ENCODE assay signal across 8 cellular contexts in the genomic region with DNA sequence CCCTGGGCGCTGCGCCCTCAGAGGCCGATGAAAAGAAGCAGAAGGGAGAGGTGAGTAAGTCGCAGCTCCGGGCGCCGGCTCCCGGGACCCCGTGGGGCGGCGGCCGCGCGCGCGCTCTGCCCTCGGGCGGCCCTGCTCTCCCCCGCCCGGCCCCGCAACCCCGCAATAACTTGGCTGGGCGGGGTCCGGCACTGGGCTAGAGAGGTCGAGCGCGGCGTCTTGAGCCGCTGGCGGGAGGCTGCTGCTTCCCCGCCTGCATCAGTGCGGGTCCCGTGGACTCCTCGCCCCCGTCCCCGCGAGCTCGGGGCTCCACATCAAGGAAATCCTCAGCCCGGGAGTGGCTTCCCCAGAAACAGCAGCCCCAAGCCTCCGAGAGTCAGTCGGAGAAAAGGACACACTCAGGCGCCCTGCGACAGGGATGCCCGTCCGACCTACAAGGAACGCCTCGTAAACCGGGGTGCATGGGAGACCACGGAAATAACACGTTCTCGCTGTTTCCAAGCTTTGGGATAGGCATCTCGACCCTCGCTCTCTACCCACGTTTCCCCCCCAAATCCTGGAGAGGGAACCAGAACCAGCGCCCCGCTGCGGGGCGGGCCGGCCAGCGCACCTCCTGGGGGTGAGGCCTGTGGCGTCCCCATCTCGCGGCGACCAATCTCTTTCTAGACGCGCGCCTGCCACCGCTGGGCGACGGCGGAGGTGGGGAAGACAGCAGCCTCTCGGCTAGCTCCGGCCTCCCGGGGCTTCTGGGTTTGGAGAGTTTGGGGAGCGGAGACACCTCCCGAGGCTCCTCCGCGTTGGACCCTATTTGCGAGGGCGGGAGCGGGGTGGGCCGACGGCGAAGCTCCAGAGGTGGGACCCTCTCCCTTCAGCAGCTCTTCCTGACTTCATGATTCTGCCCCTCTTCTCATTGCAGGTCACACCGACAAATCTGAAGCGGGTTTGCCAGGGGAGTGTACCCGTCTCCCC.
DNase-seq lines count a peak whose midpoint lies in the region; ATAC-seq and TF ChIP-seq lines count a peak whose summit lies in the region.

No MANE protein-coding gene starts in this region.

- H3K4me1 ChIP-seq in iPS-15b (ENCODE audit: control insufficient read depth, insufficient read depth, low read length) = peaks cover 2% of the 10 kb centered on the region

- H3K9me3 ChIP-seq in iPS-15b (ENCODE audit: control insufficient read depth, insufficient read depth, low read length) = no peaks in the 10 kb centered on the region

- peak overlapping the region; percentile 97 for H3K27ac Mint-ChIP-seq in T-helper 1 cell treated with Interleukin-12 subunit alpha and Interleukin-12 subunit beta and Interleukin-4 antibody, amounts not matched to agents 30 μg/mL and 1 μg/mL, for 36 hours

- H3K4me3 ChIP-seq in LNCaP clone FGC (ENCODE audit: low read depth, low read length) (peak overlapping the region; percentile 77), iPS-15b (ENCODE audit: low read depth, low read length) (peak overlapping the region; percentile 84), skin epidermis (peak overlapping the region; percentile 41 to 77 (median 66))

- H3K4me1 Mint-ChIP-seq in T-helper 1 cell treated with Interleukin-12 subunit alpha and Interleukin-12 subunit beta and Interleukin-4 antibody, amounts not matched to agents 30 μg/mL and 1 μg/mL, for 36 hours (ENCODE audit: low read depth) = peaks cover 29% of the 10 kb centered on the region

- peaks cover 2% of the 10 kb centered on the region for H3K36me3 ChIP-seq in iPS-15b (ENCODE audit: control insufficient read depth, insufficient read depth, low read length)

- H3K36me3 Mint-ChIP-seq in T-helper 1 cell treated with Interleukin-12 subunit alpha and Interleukin-12 subunit beta and Interleukin-4 antibody, amounts not matched to agents 30 μg/mL and 1 μg/mL, for 36 hours (ENCODE audit: low read depth) = peaks cover 11% of the 10 kb centered on the region

- peaks cover 48% of the 10 kb centered on the region for H3K27me3 ChIP-seq in iPS-15b (ENCODE audit: control insufficient read depth, insufficient read depth, low read length)

- DNase-seq in DMS79 treated with DMSO at 0.1 percent for 48 hours (lab: John Stamatoyannopoulos, UW) (peak; percentile 76), LNCaP clone FGC (ENCODE audit: low read depth) (no peak), astrocyte of the hippocampus (ENCODE audit: low read depth, low spot score) (peak; percentile 71), NCI-H446 treated with DMSO at 0.1 percent for 48 hours (lab: John Stamatoyannopoulos, UW) (no peak)

- H3K27ac ChIP-seq in skin epidermis = peak overlapping the region; percentile 27 to 92 (median 80)

- peak; percentile 32; the same call in 1 of the 2 replicates for TF ChIP-seq CTCF in LNCaP clone FGC (IDR thresholded peaks at IDR 0.05; ENCODE audit: control insufficient read depth, extremely low read depth, insufficient read depth)

- peak; percentile 54 for ATAC-seq in GM21723 (IDR thresholded peaks at IDR 0.05; ENCODE audit: unreplicated experiment)

- H3K9me3 Mint-ChIP-seq in T-helper 1 cell treated with Interleukin-12 subunit alpha and Interleukin-12 subunit beta and Interleukin-4 antibody, amounts not matched to agents 30 μg/mL and 1 μg/mL, for 36 hours = no peaks in the 10 kb centered on the region

- no peaks in the 10 kb centered on the region for H3K27me3 Mint-ChIP-seq in T-helper 1 cell treated with Interleukin-12 subunit alpha and Interleukin-12 subunit beta and Interleukin-4 antibody, amounts not matched to agents 30 μg/mL and 1 μg/mL, for 36 hours (ENCODE audit: low read depth)

- peak overlapping the region; percentile 24 for H3K9ac ChIP-seq in iPS-15b (ENCODE audit: low read depth, low read length)

- peak overlapping the region; percentile 97 for H3K4me3 Mint-ChIP-seq in T-helper 1 cell treated with Interleukin-12 subunit alpha and Interleukin-12 subunit beta and Interleukin-4 antibody, amounts not matched to agents 30 μg/mL and 1 μg/mL, for 36 hours

Comparison
In these comparisons a context has a peak if more than half of its experiments do, and no peak if none do; other contexts are left out.
1. DNase-seq: peak in DMS79 treated with DMSO at 0.1 percent for 48 hours (single experiment) and astrocyte of the hippocampus (single experiment); none in LNCaP clone FGC (single experiment) and NCI-H446 treated with DMSO at 0.1 percent for 48 hours (single experiment).
2. Peak in every context shown above with its lines, with median percentiles within 50 percentile points of each other: H3K4me3 ChIP-seq.